ENCODE assay signal across 11 cellular contexts in genomic region chr1:89822999-89823628, GRCh38. TPM values are rescaled to one million over a fixed set of nuclear protein-coding genes. Genes with fewer than 3 reads are reported as not detected.
DNase-seq lines count a peak whose midpoint lies in the region; ATAC-seq, FAIRE-seq and TF ChIP-seq lines count a peak whose summit lies in the region.
"Had no signal": no experiment of that assay in that cellular context is flagged by ENCODE, and none has a peak within 500 bp of the region (broad histone marks: within the 10 kb centered on the region; RNA-seq: fewer than 3 reads in every experiment).

No MANE protein-coding gene starts in this region.

- H3K27ac Mint-ChIP-seq in Caco-2 (ENCODE audit: unreplicated experiment) (peak overlapping the region; percentile 90), activated B cell treated with CpG ODN at 0.5 μM for 24 hours (peak overlapping the region; percentile 96)
- H3K27ac Mint-ChIP-seq: T-helper 2 cell treated with Interferon-gamma antibody and Interleukin-4, amounts not matched to agents 5 μg/mL and 100 μg/mL, for 36 hours had no signal

- POLR2A ChIA-PET in Caco-2 (lab: Charles Lee) = no interaction called here
- POLR2A ChIA-PET in activated B cell treated with CpG ODN at 0.5 μM for 24 hours (lab: Charles Lee) = interaction anchor here (4.0 kb wide), 1 partner anchor 20 kb away, joined by 81 read pairs; no protein-coding TSS in a partner anchor
- POLR2A ChIA-PET in HepG2 (lab: Yijun Ruan, JAX) = interaction anchor here (2.0 to 8.5 kb wide), 5 partner anchors 10 to 173 kb away, joined by 5 to 115 read pairs (median 17); no protein-coding TSS in a partner anchor

- H3K9ac ChIP-seq in HUES64 (ENCODE audit: low read depth, low read length) = peak overlapping the region; percentile 95; the same call in 1 of the 2 replicates
- H3K9ac ChIP-seq in HepG2 (ENCODE audit: insufficient read depth, low read depth, low read length) = peak overlapping the region; percentile 92
- H3K9ac ChIP-seq: parathyroid adenoma had no signal

- WGBS in HUES64 = 88% methylated on average over 3 of the region's 4 CpGs
- 38% methylated on average over 4 of the region's 4 CpGs for WGBS in HepG2 (ENCODE audit: low lambda C conversion rate)

- H3K4me3 Mint-ChIP-seq in Caco-2 (ENCODE audit: unreplicated experiment) (peak overlapping the region; percentile 92), activated B cell treated with CpG ODN at 0.5 μM for 24 hours (peak overlapping the region; percentile 95)
- H3K4me3 Mint-ChIP-seq: T-helper 2 cell treated with Interferon-gamma antibody and Interleukin-4, amounts not matched to agents 5 μg/mL and 100 μg/mL, for 36 hours had no signal

- no peaks in the 10 kb centered on the region for H3K27me3 Mint-ChIP-seq in Caco-2 (ENCODE audit: insufficient read depth, unreplicated experiment)
- no peaks in the 10 kb centered on the region for H3K27me3 Mint-ChIP-seq in activated B cell treated with CpG ODN at 0.5 μM for 24 hours

- intact Hi-C loops in Caco-2 (cut with micrococcal nuclease; ENCODE audit: unreplicated experiment) (loop anchor here (1.0 kb wide), 1 partner anchor 14 kb away; no protein-coding TSS in a partner anchor), activated B cell treated with CpG ODN at 0.5 μM for 24 hours (cut with micrococcal nuclease) (no loop called here), HepG2 (cut with micrococcal nuclease; ENCODE audit: unreplicated experiment) (loop anchor here (5.0 kb wide), 2 partner anchors 49 to 84 kb away; no protein-coding TSS in a partner anchor), vagina (cut with DNase I) (no loop called here)

- H3K4me3 ChIP-seq in Caco-2 (ENCODE audit: low read depth, low read length) (no peak overlapping the region), HUES64 (ENCODE audit: low read length) (peak overlapping the region; percentile 82), HepG2 (replicated peaks in 1 of 3; ENCODE audit: insufficient read depth in 1 of 3, low read depth in 2 of 3, low read length in 3 of 3) (peak overlapping the region; percentile 84 to 89 (median 86); a peak in 4 of 6 replicates), vagina (no peak overlapping the region)

- H3K79me2 ChIP-seq in HepG2 (ENCODE audit: insufficient read depth, low read length) = peaks cover 75% of the 10 kb centered on the region
- H3K79me2 ChIP-seq: parathyroid adenoma had no signal

- peak overlapping the region; percentile 94 for H3K4me2 ChIP-seq in HepG2 (ENCODE audit: low read depth, low read length)

- DNase-seq in Caco-2 (no peak), activated B cell treated with CpG ODN at 0.5 μM for 24 hours (no peak), HepG2 (ENCODE audit: low spot score) (no peak), vagina (ENCODE audit: extremely low spot score in 2 of 2) (no peak), NCI-H1436 (lab: John Stamatoyannopoulos, UW) (no peak), T-helper 9 cell (no peak)
- DNase-seq in activated CD4-positive, alpha-beta T cell treated with anti-CD3 and anti-CD28 coated beads, Interleukin-2, amount 50 U/mL, for 1 hour = no peak
- DNase-seq: cortex of kidney had no signal

- H3K4me1 ChIP-seq in Caco-2 (peaks cover 14% of the 10 kb centered on the region), HUES64 (ENCODE audit: insufficient read depth, low read length) (peaks cover 13% of the 10 kb centered on the region), HepG2 (ENCODE audit: insufficient read depth, low read length) (peaks cover 76% of the 10 kb centered on the region), vagina (peaks cover 16% of the 10 kb centered on the region)

- FAIRE-seq in HepG2 (lab: Jason Lieb, UNC) = peak; percentile 51

- H3K4me1 Mint-ChIP-seq in Caco-2 (ENCODE audit: low read depth, unreplicated experiment) (peaks cover 22% of the 10 kb centered on the region), activated B cell treated with CpG ODN at 0.5 μM for 24 hours (peaks cover 43% of the 10 kb centered on the region)

- ATAC-seq in activated B cell treated with CpG ODN at 0.5 μM for 24 hours (ENCODE audit: low read depth) = no peak
- ATAC-seq in HepG2 = no peak

- H3K27me3 ChIP-seq in Caco-2 (replicated peaks; ENCODE audit: control insufficient read depth, insufficient read depth, low read length) = no peaks in the 10 kb centered on the region
- peaks cover 11% of the 10 kb centered on the region for H3K27me3 ChIP-seq in HUES64 (ENCODE audit: insufficient read depth, low read length)
- no peaks in the 10 kb centered on the region; a peak in 1 of 5 replicates for H3K27me3 ChIP-seq in HepG2 (ENCODE audit: control insufficient read depth in 1 of 2, insufficient read depth in 2 of 2, low read length in 2 of 2)
- no peaks in the 10 kb centered on the region for H3K27me3 ChIP-seq in vagina

- H4K20me1 ChIP-seq in HepG2 (ENCODE audit: insufficient read depth, low read length) = no peaks in the 10 kb centered on the region

- H3K9me3 Mint-ChIP-seq in Caco-2 (ENCODE audit: unreplicated experiment) (no peaks in the 10 kb centered on the region), activated B cell treated with CpG ODN at 0.5 μM for 24 hours (no peaks in the 10 kb centered on the region)
- H3K9me3 Mint-ChIP-seq: T-helper 2 cell treated with Interferon-gamma antibody and Interleukin-4, amounts not matched to agents 5 μg/mL and 100 μg/mL, for 36 hours had no signal

- H2AFZ ChIP-seq in HepG2 (ENCODE audit: low read length) = no peak overlapping the region
- H2AFZ ChIP-seq: parathyroid adenoma had no signal

- TF ChIP-seq RAD21 in HepG2 (CRISPR knock-in tag; IDR thresholded peaks at IDR 0.05) = no peak

- in situ Hi-C loops in HepG2 (cut with HindIII; ENCODE audit: extremely low pct_ligation_motif_present, low pct_unique_long_range_greater_than_20kb) = no loop called here

- BruUV-seq in Caco-2 (replicated peaks; lab: Mats Ljungman, UMichigan) (no TSS peak), HepG2 (replicated peaks; lab: Mats Ljungman, UMichigan) (no TSS peak)

- H3K27ac ChIP-seq in HUES64 (ENCODE audit: low read depth, low read length) (no peak overlapping the region), HepG2 (ENCODE audit: extremely low read length, insufficient read depth, low read length) (peak overlapping the region; percentile 97), vagina (no peak overlapping the region)
- H3K27ac ChIP-seq: parathyroid adenoma had no signal

- TF ChIP-seq EP300 in HepG2 (IDR thresholded peaks at IDR 0.05; ENCODE audit: low read depth in 2 of 2, low read length in 2 of 2) (peak in 1 of 2 experiments; percentile 26; a peak in 1 of 4 replicates), HepG2 (CRISPR knock-in tag; IDR thresholded peaks at IDR 0.05; ENCODE audit: borderline replicate concordance) (no peak)

- peaks cover 8% of the 10 kb centered on the region for H3K36me3 Mint-ChIP-seq in Caco-2 (ENCODE audit: insufficient read depth, unreplicated experiment)
- H3K36me3 Mint-ChIP-seq in activated B cell treated with CpG ODN at 0.5 μM for 24 hours (ENCODE audit: low read depth) = peaks cover 18% of the 10 kb centered on the region

- TF ChIP-seq CTCF in Caco-2 (IDR thresholded peaks at IDR 0.05; ENCODE audit: insufficient read depth in 1 of 2, low read depth in 1 of 2, low read length in 1 of 2, severe bottlenecking in 1 of 2, unreplicated experiment in 1 of 2) (no peak), activated B cell treated with CpG ODN at 0.5 μM for 24 hours (IDR thresholded peaks at IDR 0.05) (no peak), HepG2 (CRISPR knock-in tag; IDR thresholded peaks at IDR 0.05) (no peak), vagina (IDR thresholded peaks at IDR 0.05) (no peak)

- H3K9me3 ChIP-seq in Caco-2 (no peaks in the 10 kb centered on the region), HUES64 (ENCODE audit: insufficient read depth, low read depth, low read length) (no peaks in the 10 kb centered on the region), HepG2 (ENCODE audit: low read length) (no peaks in the 10 kb centered on the region), vagina (no peaks in the 10 kb centered on the region)

- H3K36me3 ChIP-seq in Caco-2 (ENCODE audit: control insufficient read depth, insufficient read depth, low read length) = no peaks in the 10 kb centered on the region
- peaks cover 18% of the 10 kb centered on the region for H3K36me3 ChIP-seq in HUES64 (ENCODE audit: insufficient read depth, low read length)
- H3K36me3 ChIP-seq in HepG2 (replicated peaks in 1 of 2; ENCODE audit: control insufficient read depth in 1 of 2, insufficient read depth in 2 of 2, low read length in 2 of 2) = peaks cover 0 to 3% of the 10 kb centered on the region in 2 experiments; a peak in 2 of 5 replicates
- no peaks in the 10 kb centered on the region for H3K36me3 ChIP-seq in vagina

- CTCF ChIA-PET in Caco-2 (lab: Charles Lee) (no interaction called here), activated B cell treated with CpG ODN at 0.5 μM for 24 hours (lab: Charles Lee) (interaction anchor here (0.9 to 1.7 kb wide), 3 partner anchors 18 to 58 kb away, joined by 3 to 7 read pairs (median 3); no protein-coding TSS in a partner anchor), HepG2 (lab: Yijun Ruan, JAX; ENCODE audit: low intra/inter-chr PET ratio, low total read pairs) (no interaction called here)

- TF ChIP-seq POLR2A in HepG2 (IDR thresholded peaks at IDR 0.05; ENCODE audit: insufficient read depth in 1 of 2, low read depth in 2 of 2, low read length in 2 of 2) (no peak), vagina (IDR thresholded peaks at IDR 0.05) (no peak)

RNA-seq across cellular contexts. Expression of gene LRRC8D, which starts 2.3 kb away (rescaled TPM):
- total RNA-seq in Caco-2 (2022) (34.4 and 39.4 TPM in 2 replicates), activated B cell treated with CpG ODN at 0.5 μM for 24 hours (31.3 and 36.0 TPM in 2 replicates), HepG2 (2016; rRNA removed; fragmentation: Illumina TruSeq; extraction: Trizol) (44.6 and 45.5 TPM in 2 replicates), vagina (4.4 TPM)
- 34.0 TPM for polyA plus RNA-seq in HUES64 (2013, experiment 1 of 2)
- polyA plus RNA-seq in HUES64 (2013, experiment 2 of 2) = 34.5 TPM
- total RNA-seq in HepG2 (2016; cell fraction: cytosol; rRNA removed; fragmentation: Illumina TruSeq; extraction: Trizol; ENCODE audit: low read depth) = 8.5 and 9.3 TPM in 2 replicates
- 43.8 and 46.2 TPM in 2 replicates for total RNA-seq in HepG2 (2016; cell fraction: insoluble cytoplasmic fraction; rRNA removed; fragmentation: Illumina TruSeq; extraction: Trizol)
- total RNA-seq in HepG2 (2016; cell fraction: membrane; rRNA removed; fragmentation: Illumina TruSeq; extraction: Trizol) = 33.3 and 37.9 TPM in 2 replicates
- total RNA-seq in HepG2 (2016; cell fraction: nucleus; rRNA removed; fragmentation: Illumina TruSeq; extraction: Trizol) = 43.7 and 45.6 TPM in 2 replicates
- polyA plus RNA-seq in HepG2 (2011; rRNA removed) = 29.9 and 30.0 TPM in 2 replicates
- 27.1 and 30.0 TPM in 2 replicates for polyA plus RNA-seq in HepG2 (2011; cell fraction: cytosol; rRNA removed)
- 29.5 and 30.7 TPM in 2 replicates for polyA plus RNA-seq in HepG2 (2011; cell fraction: nucleus; rRNA removed)
- polyA plus RNA-seq in HepG2 (2012) = 26.8 and 28.6 TPM in 2 replicates
- polyA plus RNA-seq in HepG2 (2016; cell fraction: cytosol; fragmentation: Illumina TruSeq; extraction: Trizol; ENCODE audit: low read depth) = 5.8 and 5.9 TPM in 2 replicates
- 47.0 and 48.7 TPM in 2 replicates for polyA plus RNA-seq in HepG2 (2016; cell fraction: insoluble cytoplasmic fraction; fragmentation: Illumina TruSeq; extraction: Trizol; ENCODE audit: low read depth)
- 20.5 and 21.4 TPM in 2 replicates for polyA plus RNA-seq in HepG2 (2016; cell fraction: membrane; fragmentation: Illumina TruSeq; extraction: Trizol; ENCODE audit: low read depth)
- polyA plus RNA-seq in HepG2 (2016; cell fraction: nucleus; fragmentation: Illumina TruSeq; extraction: Trizol; ENCODE audit: insufficient read depth, low read depth) = 53.9 and 57.1 TPM in 2 replicates
- polyA minus RNA-seq in HepG2 (2011; rRNA and poly(A)+ RNA removed; ENCODE audit: low replicate concordance) = 65.8 and 107 TPM in 2 replicates
- 26.6 and 33.6 TPM in 2 replicates for polyA minus RNA-seq in HepG2 (2011; cell fraction: cytosol; rRNA and poly(A)+ RNA removed)
- polyA minus RNA-seq in HepG2 (2011; cell fraction: nucleus; rRNA and poly(A)+ RNA removed) = 44.2 and 52.0 TPM in 2 replicates

Comparison
In these comparisons a context has a peak if more than half of its experiments do, and no peak if none do; other contexts are left out.
1. H3K4me3 ChIP-seq: peak in HUES64 (single experiment) and HepG2 (3 of 3); none in Caco-2 (single experiment) and vagina (0 of 2).
2. intact Hi-C loops: an anchor here in Caco-2 (1.0 kb wide) and HepG2 (5.0 kb wide); none called in activated B cell treated with CpG ODN at 0.5 μM for 24 hours and vagina.